In the genomic region with DNA sequence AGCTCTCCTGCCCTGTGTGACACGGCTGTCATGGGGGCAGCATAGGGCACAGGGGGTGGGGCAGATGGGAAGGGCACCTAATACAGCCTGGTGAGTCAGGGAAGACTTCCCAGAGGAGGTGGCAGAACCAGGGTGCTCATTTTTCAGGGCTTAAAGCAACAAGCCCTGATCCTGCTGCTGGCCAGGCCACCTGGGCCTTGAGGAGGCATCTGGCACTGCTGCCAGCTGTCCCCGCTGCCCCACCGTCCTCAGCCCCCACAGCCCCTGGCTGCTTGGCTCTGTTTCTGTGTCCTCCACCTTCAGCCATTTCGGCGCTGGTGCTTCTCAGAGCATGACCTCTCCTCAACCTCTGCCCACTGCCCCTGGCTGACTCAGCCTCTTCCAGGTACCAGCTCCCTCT, we compare ENCODE assay signal across 12 cellular contexts. TPM values are rescaled to one million over a fixed set of nuclear protein-coding genes. Genes with fewer than 3 reads are reported as not detected.
A peak's percentile ranks its signal among the peaks of the same experiment; 100 is the strongest.
DNase-seq lines count a peak whose midpoint lies in the region; ATAC-seq, FAIRE-seq and TF ChIP-seq lines count a peak whose summit lies in the region.
"Had no signal": no experiment of that assay in that cellular context is flagged by ENCODE, and none has a peak within 500 bp of the region (broad histone marks: within the 10 kb centered on the region; RNA-seq: fewer than 3 reads in every experiment).

No MANE protein-coding gene starts in this region.

- intact Hi-C loops in thyroid gland (cut with DNase I) = no loop called here

- H3K4me1 ChIP-seq in A549 (peaks cover 35% of the 10 kb centered on the region), neural progenitor cell (peaks cover 25% of the 10 kb centered on the region), thyroid gland (peaks cover 30 to 54% of the 10 kb centered on the region in 2 donors), osteoblast (ENCODE audit: insufficient read depth, low read length) (peaks cover 33% of the 10 kb centered on the region)

- FAIRE-seq in A549 (lab: Jason Lieb, UNC) (no peak), GM12892 (lab: Jason Lieb, UNC) (peak; percentile 9)

- no peak for TF ChIP-seq RAD21 in A549 (conservative IDR thresholded peaks at IDR 0.05 in 1 of 2, IDR thresholded peaks at IDR 0.05 in 1 of 2)

- H3K36me3 Mint-ChIP-seq in brain (no peaks in the 10 kb centered on the region), neural progenitor cell (peaks cover 16% of the 10 kb centered on the region)

- H3K79me2 ChIP-seq in neural progenitor cell (ENCODE audit: low read depth) (peaks cover 27% of the 10 kb centered on the region), osteoblast (ENCODE audit: insufficient read depth, low read length) (peaks cover 62% of the 10 kb centered on the region)

- no peak overlapping the region for H2AFZ ChIP-seq in neural progenitor cell (replicated peaks)
- H2AFZ ChIP-seq in osteoblast (ENCODE audit: low read length) = no peak overlapping the region

- H3K9me3 ChIP-seq in A549 = no peaks in the 10 kb centered on the region
- H3K9me3 ChIP-seq in neural progenitor cell (ENCODE audit: low read depth) = no peaks in the 10 kb centered on the region
- no peaks in the 10 kb centered on the region for H3K9me3 ChIP-seq in thyroid gland
- no peaks in the 10 kb centered on the region for H3K9me3 ChIP-seq in osteoblast (ENCODE audit: low read depth, low read length)
- H3K9me3 ChIP-seq: BE2C had no signal

- peaks cover 31% of the 10 kb centered on the region for H3F3A ChIP-seq in neural progenitor cell (ENCODE audit: low read depth)

- TF ChIP-seq POLR2A in A549 (IDR thresholded peaks at IDR 0.05; ENCODE audit: low read length) (no peak), GM12892 (IDR thresholded peaks at IDR 0.05; ENCODE audit: low read depth, low read length) (no peak), thyroid gland (IDR thresholded peaks at IDR 0.05) (no peak)

- TF ChIP-seq EP300 in A549 (IDR thresholded peaks at IDR 0.05) = no peak

- H3K27me3 Mint-ChIP-seq in brain = peaks cover under 1% of the 10 kb centered on the region
- H3K27me3 Mint-ChIP-seq in neural progenitor cell (ENCODE audit: insufficient read depth, low read depth) = peaks cover 11% of the 10 kb centered on the region

- H3K4me1 Mint-ChIP-seq in brain = peaks cover 75% of the 10 kb centered on the region
- H3K4me1 Mint-ChIP-seq in neural progenitor cell = peaks cover 40% of the 10 kb centered on the region

- H3K36me3 ChIP-seq in neural progenitor cell (peaks cover 2% of the 10 kb centered on the region), thyroid gland (peaks cover 11% of the 10 kb centered on the region in 2 donors), osteoblast (ENCODE audit: insufficient read depth, low read length) (peaks cover 23% of the 10 kb centered on the region)
- H3K36me3 ChIP-seq: BE2C had no signal

- no peak for DNase-seq in A549 (ENCODE audit: low read depth in 1 of 2, low spot score in 1 of 2)
- no peak for DNase-seq in GM12892 (ENCODE audit: insufficient read length)
- DNase-seq in neural progenitor cell (ENCODE audit: low spot score) = no peak
- no peak for DNase-seq in NCI-H1105 treated with DMSO at 0.1 percent for 48 hours (lab: John Stamatoyannopoulos, UW)
- no peak for DNase-seq in thyroid gland
- DNase-seq in amniotic stem cell (lab: John Stamatoyannopoulos, UW) = no peak
- DNase-seq in osteoblast (ENCODE audit: insufficient read length, low spot score, missing footprints) = no peak
- DNase-seq: activated CD8-positive, alpha-beta memory T cell treated with anti-CD3 and anti-CD28 coated beads, Interleukin-2, amount 50 U/mL, for 4 hours; BE2C; NCI-H2107 had no signal

- ATAC-seq in A549 = no peak

- 74% methylated on average over 5 of the region's 5 CpGs for WGBS in A549 (ENCODE audit: missing lambda C conversion rate)
- WGBS in thyroid gland, 2 donors = 77 to 82% methylated on average over 5 of the region's 5 CpGs

- H3K27ac Mint-ChIP-seq in brain (peak overlapping the region in 2 of 5 experiments; percentile 5 to 73), neural progenitor cell (peak overlapping the region; percentile 46)

- H3K9ac ChIP-seq in neural progenitor cell = no peak overlapping the region

- CTCF ChIA-PET in A549 (lab: Yijun Ruan, JAX) = interaction anchor here (1.2 to 20.1 kb wide), 7 partner anchors 11 to 275 kb away, joined by 3 to 249 read pairs (median 4); partner anchors contain the start of gene KCNK7

- H3K4me2 ChIP-seq in A549 (no peak overlapping the region), neural progenitor cell (no peak overlapping the region), osteoblast (ENCODE audit: insufficient read depth, low read length) (no peak overlapping the region)

- H3K4me3 ChIP-seq in A549 = no peak overlapping the region
- H3K4me3 ChIP-seq in neural progenitor cell = no peak overlapping the region
- H3K4me3 ChIP-seq in thyroid gland (replicated peaks in 1 of 3) = no peak overlapping the region
- H3K4me3 ChIP-seq in osteoblast (ENCODE audit: insufficient read depth, low read length) = no peak overlapping the region

- POLR2A ChIA-PET in A549 (lab: Yijun Ruan, JAX) = no interaction called here

- H3K27ac ChIP-seq in A549 = no peak overlapping the region
- H3K27ac ChIP-seq in neural progenitor cell = no peak overlapping the region
- peak overlapping the region in 1 of 3 donors; percentile 43 for H3K27ac ChIP-seq in thyroid gland
- no peak overlapping the region for H3K27ac ChIP-seq in osteoblast (ENCODE audit: low read depth, low read length)

- H3K9me3 Mint-ChIP-seq in brain = no peaks in the 10 kb centered on the region
- H3K9me3 Mint-ChIP-seq in neural progenitor cell = no peaks in the 10 kb centered on the region

- peaks cover 7% of the 10 kb centered on the region for H3K27me3 ChIP-seq in neural progenitor cell
- H3K27me3 ChIP-seq in thyroid gland = no peaks in the 10 kb centered on the region
- H3K27me3 ChIP-seq in osteoblast (ENCODE audit: insufficient read depth, low read length) = no peaks in the 10 kb centered on the region
- H3K27me3 ChIP-seq: BE2C had no signal

- peak overlapping the region in 4 of 5 experiments; percentile 16 to 79 (median 30) for H3K4me3 Mint-ChIP-seq in brain
- H3K4me3 Mint-ChIP-seq in neural progenitor cell = peak overlapping the region; percentile 35

- TF ChIP-seq CTCF in A549 (IDR thresholded peaks at IDR 0.05) (no peak), brain (conservative IDR thresholded peaks at IDR 0.05) (no peak), neural progenitor cell (IDR thresholded peaks at IDR 0.05) (no peak), thyroid gland (IDR thresholded peaks at IDR 0.05) (no peak), osteoblast (IDR thresholded peaks at IDR 0.05; ENCODE audit: extremely low read depth, low read depth, low read length) (no peak)

- H4K20me1 ChIP-seq in neural progenitor cell (ENCODE audit: low read depth) = peaks cover 61% of the 10 kb centered on the region
- peaks cover 52% of the 10 kb centered on the region for H4K20me1 ChIP-seq in osteoblast (ENCODE audit: insufficient read depth, low read length)

RNA-seq across cellular contexts. Expression of gene MAP3K11, which starts 4.3 kb away (rescaled TPM):
- 16.7 and 18.1 TPM in 2 replicates for polyA plus RNA-seq in A549 (2011; rRNA removed)
- polyA plus RNA-seq in A549 (2012; cell fraction: cytosol; rRNA removed) = 30.6 and 42.9 TPM in 2 replicates
- polyA plus RNA-seq in A549 (2012; cell fraction: nucleus; rRNA removed) = 47.1 and 61.0 TPM in 2 replicates
- polyA plus RNA-seq in A549 (2017; fragmentation: RNase III; extraction: RNeasy Plus Mini Kit Qiagen cat#74134 plus additional on column Dnase treatment) = 30.9 to 34.9 TPM (median 34.5 TPM) in 3 replicates
- polyA minus RNA-seq in A549 (2011; rRNA and poly(A)+ RNA removed) = 35.2 and 53.1 TPM in 2 replicates
- polyA plus RNA-seq in GM12892 (2012; ENCODE audit: missing spikeins) = 15.2 TPM
- 79.2 TPM for polyA plus RNA-seq in brain (ENCODE audit: insufficient read depth, low read depth, low replicate concordance)
- total RNA-seq in neural progenitor cell (ENCODE audit: low replicate concordance) = 9.9 and 42.0 TPM in 2 replicates
- total RNA-seq in thyroid gland = 10 to 100 TPM; 43.1 to 67.8 (median 51.3) TPM
- total RNA-seq in osteoblast = 19.4 and 21.4 TPM in 2 replicates

RNA-seq across cellular contexts. Expression of gene PCNX3, which starts 5.9 kb away (rescaled TPM):
- polyA plus RNA-seq in A549 (2011; rRNA removed) (14.2 and 17.2 TPM in 2 replicates), A549 (2017; fragmentation: RNase III; extraction: RNeasy Plus Mini Kit Qiagen cat#74134 plus additional on column Dnase treatment) (26.6 to 30.8 TPM (median 29.7 TPM) in 3 replicates), brain (ENCODE audit: insufficient read depth, low read depth, low replicate concordance) (29.6 TPM)
- 37.5 and 49.6 TPM in 2 replicates for polyA plus RNA-seq in A549 (2012; cell fraction: cytosol; rRNA removed)
- 142 and 197 TPM in 2 replicates for polyA plus RNA-seq in A549 (2012; cell fraction: nucleus; rRNA removed)
- polyA minus RNA-seq in A549 (2011; rRNA and poly(A)+ RNA removed) = 22.9 and 35.0 TPM in 2 replicates
- 7.8 TPM for polyA plus RNA-seq in GM12892 (2012; ENCODE audit: missing spikeins)
- total RNA-seq in neural progenitor cell (ENCODE audit: low replicate concordance) (6.6 and 19.3 TPM in 2 replicates), thyroid gland (10 to 100 TPM; 18.9 to 54.2 (median 47.0) TPM), osteoblast (26.5 and 27.9 TPM in 2 replicates)

RNA-seq across cellular contexts. Expression of gene KCNK7, which starts 14.1 kb away (rescaled TPM):
- 0.11 and 0.13 TPM in 2 replicates for polyA plus RNA-seq in A549 (2011; rRNA removed)
- 0.61 and 0.74 TPM in 2 replicates for polyA plus RNA-seq in A549 (2012; cell fraction: cytosol; rRNA removed)
- 2.0 and 2.8 TPM in 2 replicates for polyA plus RNA-seq in A549 (2012; cell fraction: nucleus; rRNA removed)
- 0.49 to 0.50 TPM (median 0.50 TPM) in 3 replicates for polyA plus RNA-seq in A549 (2017; fragmentation: RNase III; extraction: RNeasy Plus Mini Kit Qiagen cat#74134 plus additional on column Dnase treatment)
- polyA minus RNA-seq in A549 (2011; rRNA and poly(A)+ RNA removed) = 0.17 TPM in 1 of 2 replicates, not detected in the other
- polyA plus RNA-seq in GM12892 (2012; ENCODE audit: missing spikeins) = not detected
- 0.68 TPM for polyA plus RNA-seq in brain (ENCODE audit: insufficient read depth, low read depth, low replicate concordance)
- total RNA-seq in neural progenitor cell (ENCODE audit: low replicate concordance) = 0.34 TPM in 1 of 2 replicates, not detected in the other
- total RNA-seq in thyroid gland = 1 to 10 TPM in 1 of 4 donors, not detected in 3; 1.2 TPM
- 0.29 TPM in 1 of 2 replicates, not detected in the other for total RNA-seq in osteoblast
- total RNA-seq: skeletal muscle tissue had no signal

RNA-seq across cellular contexts. Expression of gene SIPA1, which starts 28.2 kb away (rescaled TPM):
- 9.9 and 10.4 TPM in 2 replicates for polyA plus RNA-seq in A549 (2011; rRNA removed)
- polyA plus RNA-seq in A549 (2012; cell fraction: cytosol; rRNA removed) = 20.3 and 32.5 TPM in 2 replicates
- polyA plus RNA-seq in A549 (2012; cell fraction: nucleus; rRNA removed) = 27.9 and 48.3 TPM in 2 replicates
- 16.9 to 21.3 TPM (median 17.4 TPM) in 3 replicates for polyA plus RNA-seq in A549 (2017; fragmentation: RNase III; extraction: RNeasy Plus Mini Kit Qiagen cat#74134 plus additional on column Dnase treatment)
- polyA minus RNA-seq in A549 (2011; rRNA and poly(A)+ RNA removed) = 9.6 and 15.2 TPM in 2 replicates
- polyA plus RNA-seq in GM12892 (2012; ENCODE audit: missing spikeins) = 26.0 TPM
- 33.7 TPM for polyA plus RNA-seq in brain (ENCODE audit: insufficient read depth, low read depth, low replicate concordance)
- total RNA-seq in neural progenitor cell (ENCODE audit: low replicate concordance) = 4.7 and 16.4 TPM in 2 replicates
- 10 to 100 TPM; 19.2 to 40.6 (median 32.7) TPM for total RNA-seq in thyroid gland
- total RNA-seq in osteoblast = 12.7 and 15.2 TPM in 2 replicates

RNA-seq across cellular contexts. Expression of gene EHBP1L1, which starts 33.9 kb away (rescaled TPM):
- 11.6 and 13.8 TPM in 2 replicates for polyA plus RNA-seq in A549 (2011; rRNA removed)
- 44.5 and 66.2 TPM in 2 replicates for polyA plus RNA-seq in A549 (2012; cell fraction: cytosol; rRNA removed)
- polyA plus RNA-seq in A549 (2012; cell fraction: nucleus; rRNA removed) = 112 and 167 TPM in 2 replicates
- 39.8 to 46.0 TPM (median 43.8 TPM) in 3 replicates for polyA plus RNA-seq in A549 (2017; fragmentation: RNase III; extraction: RNeasy Plus Mini Kit Qiagen cat#74134 plus additional on column Dnase treatment)
- 12.3 and 18.7 TPM in 2 replicates for polyA minus RNA-seq in A549 (2011; rRNA and poly(A)+ RNA removed)
- 36.8 TPM for polyA plus RNA-seq in GM12892 (2012; ENCODE audit: missing spikeins)
- 8.2 TPM for polyA plus RNA-seq in brain (ENCODE audit: insufficient read depth, low read depth, low replicate concordance)
- total RNA-seq in neural progenitor cell (ENCODE audit: low replicate concordance) = 4.7 and 5.1 TPM in 2 replicates
- total RNA-seq in thyroid gland = 10 to 100 TPM in 2 of 4 donors, 1 to 10 TPM in 2; 8.6 to 18.8 (median 12.0) TPM
- 43.9 and 58.6 TPM in 2 replicates for total RNA-seq in osteoblast
